In the genomic region with DNA sequence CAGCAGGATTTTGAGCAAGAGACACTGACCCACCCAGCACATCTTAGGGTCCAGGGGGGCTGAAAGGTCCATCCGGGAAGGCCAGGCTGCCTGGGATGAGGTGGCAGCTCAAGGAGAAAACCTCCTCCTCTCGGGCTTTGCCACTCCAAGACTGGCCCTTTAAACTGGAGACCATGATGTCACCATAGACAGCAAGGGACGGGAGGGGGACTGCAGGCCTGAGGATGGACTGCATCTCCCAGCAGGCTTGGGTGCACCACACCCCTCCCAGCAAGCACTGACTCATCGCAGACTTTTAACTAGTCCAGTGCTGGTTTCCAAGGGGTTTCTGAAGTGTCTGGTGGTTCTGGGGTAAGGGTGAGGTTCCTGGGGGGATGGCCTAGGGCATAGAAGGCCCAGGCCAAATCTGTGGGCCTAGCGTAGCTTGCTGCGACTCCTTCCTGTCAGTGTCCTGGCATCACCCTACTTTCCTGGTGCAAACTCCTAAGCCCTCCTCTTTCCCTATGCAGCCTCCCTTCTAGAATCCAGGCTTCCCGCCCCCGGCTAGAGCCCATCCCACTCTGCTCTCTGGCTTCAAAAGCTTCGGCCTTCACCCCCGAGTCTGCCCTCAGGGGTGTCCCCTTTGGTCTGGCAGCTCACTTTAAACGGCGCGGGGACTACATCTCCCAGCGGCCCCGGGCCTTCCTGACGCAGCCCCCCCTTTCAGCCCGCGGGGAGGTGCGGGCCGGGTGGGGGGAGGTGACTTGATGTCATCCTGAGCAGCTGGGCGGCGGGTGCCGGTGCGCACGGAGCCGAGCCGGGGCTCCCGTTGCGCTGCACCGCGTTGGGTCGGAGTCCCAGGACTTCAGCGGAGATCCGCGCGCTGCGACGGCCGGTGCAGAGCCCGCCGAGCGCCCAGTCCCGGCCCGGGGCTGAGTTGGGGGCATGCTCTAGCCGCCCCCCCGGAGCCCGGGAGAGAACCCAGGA, we compare ENCODE assay signal across 1 cellular context.
TF ChIP-seq lines count a peak whose summit lies in the region.

A gene (plus strand): TSS at position 746 of the 966 bp plus-strand sequence. CDS start 1,046 bp downstream, outside the sequence.

TF ChIP-seq in HepG2, 621 proteins besides CTCF, POLR2A, EP300 and RAD21 (continued from another document and continues in another):
- TF ChIP-seq, protein P1, sequence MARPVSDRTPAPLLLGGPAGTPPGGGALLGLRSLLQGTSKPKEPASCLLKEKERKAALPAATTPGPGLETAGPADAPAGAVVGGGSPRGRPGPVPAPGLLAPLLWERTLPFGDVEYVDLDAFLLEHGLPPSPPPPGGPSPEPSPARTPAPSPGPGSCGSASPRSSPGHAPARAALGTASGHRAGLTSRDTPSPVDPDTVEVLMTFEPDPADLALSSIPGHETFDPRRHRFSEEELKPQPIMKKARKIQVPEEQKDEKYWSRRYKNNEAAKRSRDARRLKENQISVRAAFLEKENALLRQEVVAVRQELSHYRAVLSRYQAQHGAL (CRISPR knock-in tag; IDR thresholded peaks at IDR 0.05; ENCODE audit: not compliant biosample characterization), result no peak
- no peak for TF ChIP-seq ZNF333 (CRISPR knock-in tag; IDR thresholded peaks at IDR 0.05; ENCODE audit: borderline replicate concordance)
- TF ChIP-seq NR2C2 (CRISPR knock-in tag; IDR thresholded peaks at IDR 0.05; ENCODE audit: borderline replicate concordance), result peak; percentile 79
- TF ChIP-seq, protein P2, sequence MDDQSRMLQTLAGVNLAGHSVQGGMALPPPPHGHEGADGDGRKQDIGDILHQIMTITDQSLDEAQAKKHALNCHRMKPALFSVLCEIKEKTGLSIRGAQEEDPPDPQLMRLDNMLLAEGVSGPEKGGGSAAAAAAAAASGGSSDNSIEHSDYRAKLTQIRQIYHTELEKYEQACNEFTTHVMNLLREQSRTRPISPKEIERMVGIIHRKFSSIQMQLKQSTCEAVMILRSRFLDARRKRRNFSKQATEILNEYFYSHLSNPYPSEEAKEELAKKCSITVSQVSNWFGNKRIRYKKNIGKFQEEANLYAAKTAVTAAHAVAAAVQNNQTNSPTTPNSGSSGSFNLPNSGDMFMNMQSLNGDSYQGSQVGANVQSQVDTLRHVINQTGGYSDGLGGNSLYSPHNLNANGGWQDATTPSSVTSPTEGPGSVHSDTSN (CRISPR knock-in tag; IDR thresholded peaks at IDR 0.05; ENCODE audit: borderline replicate concordance), result no peak
- no peak for TF ChIP-seq ZNF296 (CRISPR knock-in tag; conservative IDR thresholded peaks at IDR 0.05)
- no peak for TF ChIP-seq ONECUT2 (CRISPR knock-in tag; IDR thresholded peaks at IDR 0.05)
- TF ChIP-seq, protein P3, sequence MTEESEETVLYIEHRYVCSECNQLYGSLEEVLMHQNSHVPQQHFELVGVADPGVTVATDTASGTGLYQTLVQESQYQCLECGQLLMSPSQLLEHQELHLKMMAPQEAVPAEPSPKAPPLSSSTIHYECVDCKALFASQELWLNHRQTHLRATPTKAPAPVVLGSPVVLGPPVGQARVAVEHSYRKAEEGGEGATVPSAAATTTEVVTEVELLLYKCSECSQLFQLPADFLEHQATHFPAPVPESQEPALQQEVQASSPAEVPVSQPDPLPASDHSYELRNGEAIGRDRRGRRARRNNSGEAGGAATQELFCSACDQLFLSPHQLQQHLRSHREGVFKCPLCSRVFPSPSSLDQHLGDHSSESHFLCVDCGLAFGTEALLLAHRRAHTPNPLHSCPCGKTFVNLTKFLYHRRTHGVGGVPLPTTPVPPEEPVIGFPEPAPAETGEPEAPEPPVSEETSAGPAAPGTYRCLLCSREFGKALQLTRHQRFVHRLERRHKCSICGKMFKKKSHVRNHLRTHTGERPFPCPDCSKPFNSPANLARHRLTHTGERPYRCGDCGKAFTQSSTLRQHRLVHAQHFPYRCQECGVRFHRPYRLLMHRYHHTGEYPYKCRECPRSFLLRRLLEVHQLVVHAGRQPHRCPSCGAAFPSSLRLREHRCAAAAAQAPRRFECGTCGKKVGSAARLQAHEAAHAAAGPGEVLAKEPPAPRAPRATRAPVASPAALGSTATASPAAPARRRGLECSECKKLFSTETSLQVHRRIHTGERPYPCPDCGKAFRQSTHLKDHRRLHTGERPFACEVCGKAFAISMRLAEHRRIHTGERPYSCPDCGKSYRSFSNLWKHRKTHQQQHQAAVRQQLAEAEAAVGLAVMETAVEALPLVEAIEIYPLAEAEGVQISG (CRISPR knock-in tag; IDR thresholded peaks at IDR 0.05), result peak; percentile 83
- peak; percentile 87 for TF ChIP-seq U2AF1 (optimal IDR thresholded peaks at IDR 0.05; ENCODE audit: low read depth, low read length)
- no peak for TF ChIP-seq MATR3 (CRISPR knock-in tag; IDR thresholded peaks at IDR 0.05)
- TF ChIP-seq TRIM24 (CRISPR knock-in tag; IDR thresholded peaks at IDR 0.05), result no peak
- TF ChIP-seq, protein P4, sequence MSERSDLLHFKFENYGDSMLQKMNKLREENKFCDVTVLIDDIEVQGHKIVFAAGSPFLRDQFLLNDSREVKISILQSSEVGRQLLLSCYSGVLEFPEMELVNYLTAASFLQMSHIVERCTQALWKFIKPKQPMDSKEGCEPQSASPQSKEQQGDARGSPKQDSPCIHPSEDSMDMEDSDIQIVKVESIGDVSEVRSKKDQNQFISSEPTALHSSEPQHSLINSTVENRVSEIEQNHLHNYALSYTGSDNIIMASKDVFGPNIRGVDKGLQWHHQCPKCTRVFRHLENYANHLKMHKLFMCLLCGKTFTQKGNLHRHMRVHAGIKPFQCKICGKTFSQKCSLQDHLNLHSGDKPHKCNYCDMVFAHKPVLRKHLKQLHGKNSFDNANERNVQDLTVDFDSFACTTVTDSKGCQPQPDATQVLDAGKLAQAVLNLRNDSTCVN (CRISPR knock-in tag; IDR thresholded peaks at IDR 0.05; ENCODE audit: borderline replicate concordance), result no peak
- TF ChIP-seq NR1H2 (CRISPR knock-in tag; IDR thresholded peaks at IDR 0.05; ENCODE audit: borderline replicate concordance, low read depth), result no peak
- TF ChIP-seq SIX4 (CRISPR knock-in tag; IDR thresholded peaks at IDR 0.05), result no peak
- TF ChIP-seq SMAD9 (CRISPR knock-in tag; IDR thresholded peaks at IDR 0.05), result no peak
- no peak for TF ChIP-seq FOXC1 (CRISPR knock-in tag; IDR thresholded peaks at IDR 0.05; ENCODE audit: borderline replicate concordance)
- no peak for TF ChIP-seq ISL2 (CRISPR knock-in tag; IDR thresholded peaks at IDR 0.05)
- TF ChIP-seq BORCS8-MEF2B (CRISPR knock-in tag; IDR thresholded peaks at IDR 0.05), result no peak
- TF ChIP-seq SYNCRIP (IDR thresholded peaks at IDR 0.05; ENCODE audit: insufficient read depth, low read depth, low read length), result no peak
- TF ChIP-seq, protein P5, sequence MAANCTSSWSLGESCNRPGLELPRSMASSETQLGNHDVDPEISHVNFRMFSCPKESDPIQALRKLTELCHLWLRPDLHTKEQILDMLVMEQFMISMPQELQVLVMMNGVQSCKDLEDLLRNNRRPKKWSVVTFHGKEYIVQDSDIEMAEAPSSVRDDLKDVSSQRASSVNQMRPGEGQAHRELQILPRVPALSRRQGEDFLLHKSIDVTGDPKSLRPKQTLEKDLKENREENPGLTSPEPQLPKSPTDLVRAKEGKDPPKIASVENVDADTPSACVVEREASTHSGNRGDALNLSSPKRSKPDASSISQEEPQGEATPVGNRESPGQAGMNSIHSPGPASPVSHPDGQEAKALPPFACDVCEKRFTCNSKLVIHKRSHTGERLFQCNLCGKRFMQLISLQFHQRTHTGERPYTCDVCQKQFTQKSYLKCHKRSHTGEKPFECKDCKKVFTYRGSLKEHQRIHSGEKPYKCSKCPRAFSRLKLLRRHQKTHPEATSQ (CRISPR knock-in tag; IDR thresholded peaks at IDR 0.05; ENCODE audit: borderline replicate concordance), result no peak
- no peak for TF ChIP-seq HOXD1 (CRISPR knock-in tag; IDR thresholded peaks at IDR 0.05)
- TF ChIP-seq ZBTB7A (CRISPR knock-in tag; IDR thresholded peaks at IDR 0.05), result peak; percentile 55; the same call in 1 of the 2 replicates
- TF ChIP-seq ZNF788 (CRISPR knock-in tag; IDR thresholded peaks at IDR 0.05; ENCODE audit: borderline replicate concordance), result peak; percentile 25; the same call in 1 of the 2 replicates
- no peak for TF ChIP-seq ZFP1 (CRISPR knock-in tag; IDR thresholded peaks at IDR 0.05)
- TF ChIP-seq ZNF839 (CRISPR knock-in tag; IDR thresholded peaks at IDR 0.05; ENCODE audit: borderline replicate concordance), result no peak
- peak; percentile 48; the same call in 1 of the 2 replicates for TF ChIP-seq MEIS2 (CRISPR knock-in tag; IDR thresholded peaks at IDR 0.05)
- TF ChIP-seq, protein P6, sequence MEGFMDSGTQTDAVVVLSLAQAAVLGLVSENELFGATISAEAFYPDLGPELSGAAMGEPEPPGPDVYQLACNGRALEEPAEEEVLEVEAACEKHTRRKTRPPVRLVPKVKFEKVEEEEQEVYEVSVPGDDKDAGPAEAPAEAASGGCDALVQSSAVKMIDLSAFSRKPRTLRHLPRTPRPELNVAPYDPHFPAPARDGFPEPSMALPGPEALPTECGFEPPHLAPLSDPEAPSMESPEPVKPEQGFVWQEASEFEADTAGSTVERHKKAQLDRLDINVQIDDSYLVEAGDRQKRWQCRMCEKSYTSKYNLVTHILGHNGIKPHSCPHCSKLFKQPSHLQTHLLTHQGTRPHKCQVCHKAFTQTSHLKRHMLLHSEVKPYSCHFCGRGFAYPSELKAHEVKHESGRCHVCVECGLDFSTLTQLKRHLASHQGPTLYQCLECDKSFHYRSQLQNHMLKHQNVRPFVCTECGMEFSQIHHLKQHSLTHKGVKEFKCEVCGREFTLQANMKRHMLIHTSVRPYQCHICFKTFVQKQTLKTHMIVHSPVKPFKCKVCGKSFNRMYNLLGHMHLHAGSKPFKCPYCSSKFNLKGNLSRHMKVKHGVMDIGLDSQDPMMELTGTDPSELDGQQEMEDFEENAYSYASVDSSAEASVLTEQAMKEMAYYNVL (CRISPR knock-in tag; IDR thresholded peaks at IDR 0.05; ENCODE audit: borderline replicate concordance), result no peak
- no peak for TF ChIP-seq PRMT3 (CRISPR knock-in tag; IDR thresholded peaks at IDR 0.05; ENCODE audit: borderline replicate concordance, low read depth)
- TF ChIP-seq ZNF816 (CRISPR knock-in tag; IDR thresholded peaks at IDR 0.05; ENCODE audit: borderline replicate concordance), result no peak
- TF ChIP-seq CEBPG (CRISPR knock-in tag; IDR thresholded peaks at IDR 0.05), result peak; percentile 58
- no peak; the same call in 1 of the 2 replicates for TF ChIP-seq ZFP37 (CRISPR knock-in tag; IDR thresholded peaks at IDR 0.05; ENCODE audit: borderline replicate concordance)
- no peak for TF ChIP-seq ZSCAN30 (CRISPR knock-in tag; IDR thresholded peaks at IDR 0.05)
- TF ChIP-seq DPF2 (CRISPR knock-in tag; IDR thresholded peaks at IDR 0.05; ENCODE audit: borderline replicate concordance, low read depth), result no peak
- TF ChIP-seq, protein P7, sequence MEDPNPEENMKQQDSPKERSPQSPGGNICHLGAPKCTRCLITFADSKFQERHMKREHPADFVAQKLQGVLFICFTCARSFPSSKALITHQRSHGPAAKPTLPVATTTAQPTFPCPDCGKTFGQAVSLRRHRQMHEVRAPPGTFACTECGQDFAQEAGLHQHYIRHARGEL (CRISPR knock-in tag; IDR thresholded peaks at IDR 0.05), result no peak
- no peak for TF ChIP-seq ZNF775 (CRISPR knock-in tag; IDR thresholded peaks at IDR 0.05; ENCODE audit: borderline replicate concordance)
- TF ChIP-seq ZNF510 (CRISPR knock-in tag; IDR thresholded peaks at IDR 0.05; ENCODE audit: low read depth), result no peak
- no peak for TF ChIP-seq ZNF709 (CRISPR knock-in tag; IDR thresholded peaks at IDR 0.05)
- TF ChIP-seq, protein P8, sequence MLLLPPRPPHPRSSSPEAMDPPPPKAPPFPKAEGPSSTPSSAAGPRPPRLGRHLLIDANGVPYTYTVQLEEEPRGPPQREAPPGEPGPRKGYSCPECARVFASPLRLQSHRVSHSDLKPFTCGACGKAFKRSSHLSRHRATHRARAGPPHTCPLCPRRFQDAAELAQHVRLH (CRISPR knock-in tag; IDR thresholded peaks at IDR 0.05; ENCODE audit: borderline replicate concordance, low read depth), result no peak
- TF ChIP-seq, protein P9, sequence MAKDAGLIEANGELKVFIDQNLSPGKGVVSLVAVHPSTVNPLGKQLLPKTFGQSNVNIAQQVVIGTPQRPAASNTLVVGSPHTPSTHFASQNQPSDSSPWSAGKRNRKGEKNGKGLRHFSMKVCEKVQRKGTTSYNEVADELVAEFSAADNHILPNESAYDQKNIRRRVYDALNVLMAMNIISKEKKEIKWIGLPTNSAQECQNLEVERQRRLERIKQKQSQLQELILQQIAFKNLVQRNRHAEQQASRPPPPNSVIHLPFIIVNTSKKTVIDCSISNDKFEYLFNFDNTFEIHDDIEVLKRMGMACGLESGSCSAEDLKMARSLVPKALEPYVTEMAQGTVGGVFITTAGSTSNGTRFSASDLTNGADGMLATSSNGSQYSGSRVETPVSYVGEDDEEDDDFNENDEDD (CRISPR knock-in tag; IDR thresholded peaks at IDR 0.05; ENCODE audit: borderline replicate concordance), result no peak
- TF ChIP-seq, protein P10, sequence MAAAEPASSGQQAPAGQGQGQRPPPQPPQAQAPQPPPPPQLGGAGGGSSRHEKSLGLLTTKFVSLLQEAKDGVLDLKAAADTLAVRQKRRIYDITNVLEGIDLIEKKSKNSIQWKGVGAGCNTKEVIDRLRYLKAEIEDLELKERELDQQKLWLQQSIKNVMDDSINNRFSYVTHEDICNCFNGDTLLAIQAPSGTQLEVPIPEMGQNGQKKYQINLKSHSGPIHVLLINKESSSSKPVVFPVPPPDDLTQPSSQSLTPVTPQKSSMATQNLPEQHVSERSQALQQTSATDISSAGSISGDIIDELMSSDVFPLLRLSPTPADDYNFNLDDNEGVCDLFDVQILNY (CRISPR knock-in tag; conservative IDR thresholded peaks at IDR 0.05), result peak; percentile 51; the same call in 1 of the 2 replicates
- TF ChIP-seq ZMAT3 (CRISPR knock-in tag; conservative IDR thresholded peaks at IDR 0.05), result 0 out of 2 replicates have a peak, but pooled peaks have one; percentile 50
- peak; percentile 45; the same call in 1 of the 2 replicates for TF ChIP-seq POLR2G (IDR thresholded peaks at IDR 0.05; ENCODE audit: low read depth, low read length)
- TF ChIP-seq MAFK (conservative IDR thresholded peaks at IDR 0.05 in 1 of 2, IDR thresholded peaks at IDR 0.05 in 1 of 2; ENCODE audit: low read length in 2 of 2), result no peak
- TF ChIP-seq, protein P11, sequence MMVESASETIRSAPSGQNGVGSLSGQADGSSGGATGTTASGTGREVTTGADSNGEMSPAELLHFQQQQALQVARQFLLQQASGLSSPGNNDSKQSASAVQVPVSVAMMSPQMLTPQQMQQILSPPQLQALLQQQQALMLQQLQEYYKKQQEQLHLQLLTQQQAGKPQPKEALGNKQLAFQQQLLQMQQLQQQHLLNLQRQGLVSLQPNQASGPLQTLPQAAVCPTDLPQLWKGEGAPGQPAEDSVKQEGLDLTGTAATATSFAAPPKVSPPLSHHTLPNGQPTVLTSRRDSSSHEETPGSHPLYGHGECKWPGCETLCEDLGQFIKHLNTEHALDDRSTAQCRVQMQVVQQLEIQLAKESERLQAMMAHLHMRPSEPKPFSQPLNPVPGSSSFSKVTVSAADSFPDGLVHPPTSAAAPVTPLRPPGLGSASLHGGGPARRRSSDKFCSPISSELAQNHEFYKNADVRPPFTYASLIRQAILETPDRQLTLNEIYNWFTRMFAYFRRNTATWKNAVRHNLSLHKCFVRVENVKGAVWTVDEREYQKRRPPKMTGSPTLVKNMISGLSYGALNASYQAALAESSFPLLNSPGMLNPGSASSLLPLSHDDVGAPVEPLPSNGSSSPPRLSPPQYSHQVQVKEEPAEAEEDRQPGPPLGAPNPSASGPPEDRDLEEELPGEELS (CRISPR knock-in tag; IDR thresholded peaks at IDR 0.05), result peak; percentile 24; the same call in 1 of the 2 replicates
- no peak for TF ChIP-seq TMF1 (CRISPR knock-in tag; IDR thresholded peaks at IDR 0.05; ENCODE audit: low read depth)
